Comparison of ENCODE assay signal across 24 cellular contexts in genomic region chr2:28652217-28652616, GRCh38.
DNase-seq lines count a peak whose midpoint lies in the region; FAIRE-seq and TF ChIP-seq lines count a peak whose summit lies in the region.
"Had no signal": no experiment of that assay in that cellular context is flagged by ENCODE, and none has a peak within 500 bp of the region (broad histone marks: within the 10 kb centered on the region; RNA-seq: fewer than 3 reads in every experiment).

No MANE protein-coding gene starts in this region.

- H3K36me3 Mint-ChIP-seq in activated CD4-positive, alpha-beta T cell treated with anti-CD3 and anti-CD28 coated beads, Interleukin-2, amount 10 ng/mL, durations not matched to agents 24 days and 14 days (ENCODE audit: low read depth), result no peaks in the 10 kb centered on the region
- H3K36me3 Mint-ChIP-seq: activated naive CD8-positive, alpha-beta T cell treated with anti-CD3 and anti-CD28 coated beads, Interleukin-2, amount 10 ng/mL, durations not matched to agents 7 days and 5 days; brain had no signal

- peak; percentile 38 for DNase-seq in EH (ENCODE audit: low read depth)
- peak; percentile 17 for DNase-seq in M059J (ENCODE audit: low read depth)
- DNase-seq in bronchial epithelial cell (ENCODE audit: low read depth), result peak; percentile 68
- DNase-seq in iris pigment epithelial cell (ENCODE audit: low read depth), result peak; percentile 75
- no peak for DNase-seq in NCI-H345 (lab: John Stamatoyannopoulos, UW)
- no peak for DNase-seq in NCI-H2081 (lab: John Stamatoyannopoulos, UW)
- no peak for DNase-seq in stimulated activated CD4-positive, alpha-beta T cell treated with anti-CD3 and anti-CD28 coated beads, Interleukin-2, amount 100 ng/mL, for 24 hours
- DNase-seq in activated CD4-positive, alpha-beta T cell treated with anti-CD3 and anti-CD28 coated beads, Interleukin-2, amount 10 ng/mL, durations not matched to agents 24 days and 14 days, result no peak
- DNase-seq: ACHN; activated CD4-positive, alpha-beta T cell treated with anti-CD3 and anti-CD28 coated beads, Interleukin-2, amount 10 ng/mL, durations not matched to agents 7 days and 5 days; activated CD8-positive, alpha-beta memory T cell treated with anti-CD3 and anti-CD28 coated beads, Interleukin-2, amount 50 U/mL, for 4 hours; activated naive CD8-positive, alpha-beta T cell treated with anti-CD3 and anti-CD28 coated beads, Interleukin-2, amount 10 ng/mL, durations not matched to agents 7 days and 5 days; colonic mucosa; H9; heart left ventricle; left ventricle myocardium inferior; MM.1S; NCI-H1436; NCI-H69; nephron progenitor cell; Right ventricle myocardium superior had no signal

- H3K27me3 Mint-ChIP-seq in activated CD4-positive, alpha-beta T cell treated with anti-CD3 and anti-CD28 coated beads, Interleukin-2, amount 10 ng/mL, durations not matched to agents 24 days and 14 days, result peaks cover under 1% of the 10 kb centered on the region
- H3K27me3 Mint-ChIP-seq: activated CD4-positive, alpha-beta T cell treated with anti-CD3 and anti-CD28 coated beads, Interleukin-2, amount 10 ng/mL, durations not matched to agents 7 days and 5 days had no signal

- intact Hi-C loops in activated CD4-positive, alpha-beta T cell treated with anti-CD3 and anti-CD28 coated beads, Interleukin-2, amount 10 ng/mL, durations not matched to agents 24 days and 14 days (cut with micrococcal nuclease), result no loop called here

- peaks cover 1% of the 10 kb centered on the region for H3K9me3 Mint-ChIP-seq in activated CD4-positive, alpha-beta T cell treated with anti-CD3 and anti-CD28 coated beads, Interleukin-2, amount 10 ng/mL, durations not matched to agents 24 days and 14 days
- H3K9me3 Mint-ChIP-seq: activated CD4-positive, alpha-beta T cell treated with anti-CD3 and anti-CD28 coated beads, Interleukin-2, amount 10 ng/mL, durations not matched to agents 7 days and 5 days; activated naive CD8-positive, alpha-beta T cell treated with anti-CD3 and anti-CD28 coated beads, Interleukin-2, amount 10 ng/mL, durations not matched to agents 7 days and 5 days; H9; nephron progenitor cell had no signal

- no peak for FAIRE-seq in bronchial epithelial cell (lab: Jason Lieb, UNC)
- FAIRE-seq: GM18507 had no signal

- TF ChIP-seq CTCF in bronchial epithelial cell (IDR thresholded peaks at IDR 0.05; ENCODE audit: insufficient read depth, low read length, severe bottlenecking), result no peak

- peaks cover 44% of the 10 kb centered on the region for H3K4me1 Mint-ChIP-seq in activated CD4-positive, alpha-beta T cell treated with anti-CD3 and anti-CD28 coated beads, Interleukin-2, amount 10 ng/mL, durations not matched to agents 24 days and 14 days

- no peak overlapping the region for H3K4me3 ChIP-seq in bronchial epithelial cell (ENCODE audit: low read depth, low read length)
- H3K4me3 ChIP-seq: BLaER1 treated with 17β-estradiol and CSF1 and Interleukin-3, amounts not matched to agents 10 nM and 100 nM; colonic mucosa; heart left ventricle; left ventricle myocardium inferior had no signal

- H3K27ac Mint-ChIP-seq in activated CD4-positive, alpha-beta T cell treated with anti-CD3 and anti-CD28 coated beads, Interleukin-2, amount 10 ng/mL, durations not matched to agents 24 days and 14 days, result no peak overlapping the region
- H3K27ac Mint-ChIP-seq: activated CD4-positive, alpha-beta T cell treated with anti-CD3 and anti-CD28 coated beads, Interleukin-2, amount 10 ng/mL, durations not matched to agents 7 days and 5 days; activated naive CD8-positive, alpha-beta T cell treated with anti-CD3 and anti-CD28 coated beads, Interleukin-2, amount 10 ng/mL, durations not matched to agents 7 days and 5 days; H9; nephron progenitor cell had no signal

- no peaks in the 10 kb centered on the region for H3K36me3 ChIP-seq in bronchial epithelial cell (ENCODE audit: control insufficient read depth, insufficient read depth, low read length)
- H3K36me3 ChIP-seq: BLaER1 treated with 17β-estradiol and CSF1 and Interleukin-3, amounts not matched to agents 10 nM and 100 nM; colonic mucosa; heart left ventricle; left ventricle myocardium inferior had no signal

- H3K27me3 ChIP-seq in bronchial epithelial cell (ENCODE audit: control insufficient read depth, insufficient read depth, low read length), result no peaks in the 10 kb centered on the region
- H3K27me3 ChIP-seq: BLaER1 treated with 17β-estradiol and CSF1 and Interleukin-3, amounts not matched to agents 10 nM and 100 nM; colonic mucosa; heart left ventricle had no signal

- H3K4me3 Mint-ChIP-seq in activated CD4-positive, alpha-beta T cell treated with anti-CD3 and anti-CD28 coated beads, Interleukin-2, amount 10 ng/mL, durations not matched to agents 24 days and 14 days, result no peak overlapping the region
- H3K4me3 Mint-ChIP-seq: activated CD4-positive, alpha-beta T cell treated with anti-CD3 and anti-CD28 coated beads, Interleukin-2, amount 10 ng/mL, durations not matched to agents 7 days and 5 days; activated naive CD8-positive, alpha-beta T cell treated with anti-CD3 and anti-CD28 coated beads, Interleukin-2, amount 10 ng/mL, durations not matched to agents 7 days and 5 days; brain; H9; nephron progenitor cell had no signal

Comparison
In these comparisons a context has a peak if more than half of its experiments do, and no peak if none do; other contexts are left out.
1. DNase-seq: peak in EH (single experiment), M059J (single experiment), bronchial epithelial cell (single experiment) and iris pigment epithelial cell (single experiment); none in NCI-H345 (single experiment), NCI-H2081 (0 of 2), stimulated activated CD4-positive, alpha-beta T cell treated with anti-CD3 and anti-CD28 coated beads, Interleukin-2, amount 100 ng/mL, for 24 hours (0 of 2) and activated CD4-positive, alpha-beta T cell treated with anti-CD3 and anti-CD28 coated beads, Interleukin-2, amount 10 ng/mL, durations not matched to agents 24 days and 14 days (single experiment).